In the genomic region with DNA sequence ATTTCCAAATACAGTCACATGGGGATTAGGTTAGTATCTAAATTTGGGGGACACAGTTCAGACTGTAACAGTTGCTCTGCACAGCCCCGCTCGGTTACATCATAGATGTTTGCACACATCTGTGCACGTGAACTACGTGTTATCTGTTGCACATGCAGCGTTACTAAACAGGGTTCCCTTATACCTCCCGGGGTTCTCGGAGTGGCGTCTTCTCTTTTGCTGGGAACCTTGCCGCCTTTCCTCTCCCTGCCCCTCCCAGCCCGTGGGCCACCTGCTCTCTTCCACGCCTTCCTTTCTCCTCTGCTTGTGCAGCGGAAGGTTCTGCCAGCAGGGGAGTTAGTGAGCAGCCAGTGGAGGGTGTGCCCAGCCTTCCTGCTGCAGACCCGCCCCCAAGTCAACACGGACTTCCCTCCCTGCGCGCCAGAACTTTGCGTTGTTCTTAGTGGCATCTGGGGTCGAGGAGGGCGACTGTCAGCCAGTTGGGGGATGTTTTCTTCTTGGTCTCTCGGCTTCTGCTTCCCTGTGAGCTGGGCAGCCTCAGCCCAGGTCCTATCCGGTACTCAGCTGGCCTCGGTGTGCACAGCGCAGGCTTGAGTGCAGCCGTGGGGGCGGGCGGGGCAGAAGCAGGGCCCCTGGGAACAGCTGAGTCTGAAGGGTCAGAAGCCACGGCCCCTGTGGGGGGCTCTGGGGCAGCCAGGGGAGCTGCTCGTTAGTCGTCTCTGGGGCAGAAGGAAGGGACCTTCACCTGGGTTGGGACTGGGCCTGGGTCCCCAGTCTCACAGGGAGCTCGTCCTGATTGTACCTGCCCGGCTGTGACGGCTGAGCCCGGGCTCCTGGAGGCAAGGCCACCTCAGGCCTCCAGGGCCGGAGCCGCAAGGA, we compare ENCODE assay signal across 8 cellular contexts.
DNase-seq lines count a peak whose midpoint lies in the region; ATAC-seq, FAIRE-seq and TF ChIP-seq lines count a peak whose summit lies in the region.
"Not testable (repeated sequence)": the region's sequence is repeated elsewhere in the genome, so short reads cannot be mapped to it uniquely, and the experiment has no call there.

No MANE protein-coding gene starts in this region.

- H3K4me1 Mint-ChIP-seq in activated CD8-positive, alpha-beta T cell treated with anti-CD3 and anti-CD28 coated beads for 36 hours (ENCODE audit: low read depth); central memory CD8-positive, alpha-beta T cell: not testable (repeated sequence)

- CTCF ChIA-PET in activated CD8-positive, alpha-beta T cell treated with anti-CD3 and anti-CD28 coated beads for 36 hours (lab: Charles Lee): interaction anchor here (1.1 kb wide), 1 partner anchor 48 kb away, joined by 3 read pairs; no protein-coding TSS in a partner anchor

- DNase-seq in activated CD8-positive, alpha-beta T cell treated with anti-CD3 and anti-CD28 coated beads for 36 hours: peak; percentile 60
- DNase-seq in central memory CD8-positive, alpha-beta T cell (ENCODE audit: low spot score in 2 of 2); gastrocnemius medialis: not testable (repeated sequence)
- DNase-seq in islet precursor cell: peak; percentile 75
- DNase-seq in ureter (ENCODE audit: low spot score): peak; percentile 50

- H3K4me2 ChIP-seq in Loucy (ENCODE audit: low read depth, low read length, poor library complexity, severe bottlenecking) (peak overlapping the region; percentile 83), OCI-LY1 (ENCODE audit: low read length) (peak overlapping the region; percentile 67)

- H3K36me3 Mint-ChIP-seq in activated CD8-positive, alpha-beta T cell treated with anti-CD3 and anti-CD28 coated beads for 36 hours (ENCODE audit: low read depth); central memory CD8-positive, alpha-beta T cell (ENCODE audit: insufficient read depth): not testable (repeated sequence)

- peak; percentile 50 for TF ChIP-seq CTCF in Loucy (conservative IDR thresholded peaks at IDR 0.05; ENCODE audit: low read length)
- TF ChIP-seq CTCF in OCI-LY1 (IDR thresholded peaks at IDR 0.05; ENCODE audit: low read length): peak; percentile 49
- TF ChIP-seq CTCF in activated CD8-positive, alpha-beta T cell treated with anti-CD3 and anti-CD28 coated beads for 36 hours (IDR thresholded peaks at IDR 0.05): peak; percentile 37
- TF ChIP-seq CTCF in gastrocnemius medialis (IDR thresholded peaks at IDR 0.05 in 4 of 5, conservative IDR thresholded peaks at IDR 0.05 in 1 of 5): not testable (repeated sequence)

- ATAC-seq in activated CD8-positive, alpha-beta T cell treated with anti-CD3 and anti-CD28 coated beads for 36 hours: peak; percentile 99
- peak; percentile 81 for ATAC-seq in central memory CD8-positive, alpha-beta T cell (replicated peaks; ENCODE audit: extremely low read depth, poor library complexity, severe bottlenecking)
- ATAC-seq in gastrocnemius medialis: peak; percentile 24 to 41

- not testable (repeated sequence) for H3K27me3 Mint-ChIP-seq in activated CD8-positive, alpha-beta T cell treated with anti-CD3 and anti-CD28 coated beads for 36 hours
- peaks cover 32% of the 10 kb centered on the region for H3K27me3 Mint-ChIP-seq in central memory CD8-positive, alpha-beta T cell

- peak overlapping the region; percentile 40 for H3K27ac ChIP-seq in OCI-LY1 (ENCODE audit: low read depth, low read length, poor library complexity, severe bottlenecking)
- H3K27ac ChIP-seq in gastrocnemius medialis: not testable (repeated sequence)

- in situ Hi-C loops in gastrocnemius medialis (cut with MboI; ENCODE audit: low sequenced_read_pairs in 4 of 4): not testable (repeated sequence)

- not testable (repeated sequence) for H3F3A ChIP-seq in Loucy (ENCODE audit: low read depth); OCI-LY1 (ENCODE audit: insufficient read depth, low read length)

- H3K9me2 ChIP-seq in Loucy (replicated peaks; ENCODE audit: low read depth, low read length); OCI-LY1 (ENCODE audit: low read depth, low read length): not testable (repeated sequence)

- H3K27me3 ChIP-seq in Loucy (ENCODE audit: insufficient read depth, low read length, poor library complexity, severe bottlenecking); OCI-LY1 (ENCODE audit: insufficient read depth, low read length): not testable (repeated sequence)
- H3K27me3 ChIP-seq in gastrocnemius medialis: peaks cover 13 to 24% (median 24%) of the 10 kb centered on the region in 3 donors

- H3K9me3 ChIP-seq in Loucy (ENCODE audit: insufficient read depth, low read depth, low read length); gastrocnemius medialis: not testable (repeated sequence)
- H3K9me3 ChIP-seq in OCI-LY1 (ENCODE audit: low read length): peaks cover 10% of the 10 kb centered on the region

- POLR2A ChIA-PET in activated CD8-positive, alpha-beta T cell treated with anti-CD3 and anti-CD28 coated beads for 36 hours (lab: Charles Lee): not testable (repeated sequence)

- H3K4me1 ChIP-seq in Loucy (ENCODE audit: insufficient read depth, low read length, poor library complexity, severe bottlenecking) (peaks cover 15% of the 10 kb centered on the region), OCI-LY1 (ENCODE audit: insufficient read depth, low read length, severe bottlenecking) (peaks cover 26% of the 10 kb centered on the region)
- H3K4me1 ChIP-seq in gastrocnemius medialis: not testable (repeated sequence)

- H3K9me3 Mint-ChIP-seq in activated CD8-positive, alpha-beta T cell treated with anti-CD3 and anti-CD28 coated beads for 36 hours; central memory CD8-positive, alpha-beta T cell: not testable (repeated sequence)

- intact Hi-C loops in activated CD8-positive, alpha-beta T cell treated with anti-CD3 and anti-CD28 coated beads for 36 hours (cut with micrococcal nuclease); gastrocnemius medialis (cut with DNase I; ENCODE audit: low total_unique reads): not testable (repeated sequence)

- H2AFZ ChIP-seq in Loucy (ENCODE audit: low read length): peak overlapping the region; percentile 87
- not testable (repeated sequence) for H2AFZ ChIP-seq in OCI-LY1 (ENCODE audit: low read length)

- not testable (repeated sequence) for H3K36me3 ChIP-seq in Loucy (ENCODE audit: insufficient read depth, low read length); OCI-LY1 (ENCODE audit: insufficient read depth, low read length); gastrocnemius medialis

- not testable (repeated sequence) for H4K20me1 ChIP-seq in Loucy (ENCODE audit: insufficient read depth, low read length, poor library complexity, severe bottlenecking); OCI-LY1 (ENCODE audit: insufficient read depth, low read length)

- H3K79me2 ChIP-seq in Loucy (ENCODE audit: insufficient read depth, low read length); OCI-LY1 (ENCODE audit: insufficient read depth, low read length): not testable (repeated sequence)

- peak overlapping the region; percentile 52 for H3K4me3 Mint-ChIP-seq in activated CD8-positive, alpha-beta T cell treated with anti-CD3 and anti-CD28 coated beads for 36 hours
- peak overlapping the region; percentile 50 for H3K4me3 Mint-ChIP-seq in central memory CD8-positive, alpha-beta T cell

- peak overlapping the region; percentile 75 for H3K9ac ChIP-seq in Loucy (ENCODE audit: low read depth, low read length, poor library complexity, severe bottlenecking)
- H3K9ac ChIP-seq in OCI-LY1 (ENCODE audit: low read length): peak overlapping the region; percentile 58

- peak overlapping the region; percentile 73 for H3K4me3 ChIP-seq in Loucy (ENCODE audit: low read length, poor library complexity, severe bottlenecking)
- peak overlapping the region; percentile 51 for H3K4me3 ChIP-seq in OCI-LY1 (ENCODE audit: low read depth, low read length, poor library complexity, severe bottlenecking)
- H3K4me3 ChIP-seq in gastrocnemius medialis: not testable (repeated sequence)

- not testable (repeated sequence) for TF ChIP-seq POLR2A in gastrocnemius medialis (IDR thresholded peaks at IDR 0.05)

- H3K27ac Mint-ChIP-seq in activated CD8-positive, alpha-beta T cell treated with anti-CD3 and anti-CD28 coated beads for 36 hours; central memory CD8-positive, alpha-beta T cell (ENCODE audit: low read depth): not testable (repeated sequence)

- FAIRE-seq in G401.6 (lab: Jason Lieb, UNC): peak; percentile 61

Comparison
In these comparisons a context has a peak if more than half of its experiments do, and no peak if none do; other contexts are left out.
1. ATAC-seq: peak in every context shown above with its lines; median percentile 99 in activated CD8-positive, alpha-beta T cell treated with anti-CD3 and anti-CD28 coated beads for 36 hours; 81 in central memory CD8-positive, alpha-beta T cell; 32 in gastrocnemius medialis.